1 cellular context compared by ENCODE assay signal in genomic region chr5:54649041-54649504, GRCh38.
TF ChIP-seq lines count a peak whose summit lies in the region.

No MANE protein-coding gene starts in this region.

TF ChIP-seq in GM23338, 12 proteins besides CTCF, POLR2A, EP300 and RAD21 (continued from another document):
- TF ChIP-seq, protein P1, sequence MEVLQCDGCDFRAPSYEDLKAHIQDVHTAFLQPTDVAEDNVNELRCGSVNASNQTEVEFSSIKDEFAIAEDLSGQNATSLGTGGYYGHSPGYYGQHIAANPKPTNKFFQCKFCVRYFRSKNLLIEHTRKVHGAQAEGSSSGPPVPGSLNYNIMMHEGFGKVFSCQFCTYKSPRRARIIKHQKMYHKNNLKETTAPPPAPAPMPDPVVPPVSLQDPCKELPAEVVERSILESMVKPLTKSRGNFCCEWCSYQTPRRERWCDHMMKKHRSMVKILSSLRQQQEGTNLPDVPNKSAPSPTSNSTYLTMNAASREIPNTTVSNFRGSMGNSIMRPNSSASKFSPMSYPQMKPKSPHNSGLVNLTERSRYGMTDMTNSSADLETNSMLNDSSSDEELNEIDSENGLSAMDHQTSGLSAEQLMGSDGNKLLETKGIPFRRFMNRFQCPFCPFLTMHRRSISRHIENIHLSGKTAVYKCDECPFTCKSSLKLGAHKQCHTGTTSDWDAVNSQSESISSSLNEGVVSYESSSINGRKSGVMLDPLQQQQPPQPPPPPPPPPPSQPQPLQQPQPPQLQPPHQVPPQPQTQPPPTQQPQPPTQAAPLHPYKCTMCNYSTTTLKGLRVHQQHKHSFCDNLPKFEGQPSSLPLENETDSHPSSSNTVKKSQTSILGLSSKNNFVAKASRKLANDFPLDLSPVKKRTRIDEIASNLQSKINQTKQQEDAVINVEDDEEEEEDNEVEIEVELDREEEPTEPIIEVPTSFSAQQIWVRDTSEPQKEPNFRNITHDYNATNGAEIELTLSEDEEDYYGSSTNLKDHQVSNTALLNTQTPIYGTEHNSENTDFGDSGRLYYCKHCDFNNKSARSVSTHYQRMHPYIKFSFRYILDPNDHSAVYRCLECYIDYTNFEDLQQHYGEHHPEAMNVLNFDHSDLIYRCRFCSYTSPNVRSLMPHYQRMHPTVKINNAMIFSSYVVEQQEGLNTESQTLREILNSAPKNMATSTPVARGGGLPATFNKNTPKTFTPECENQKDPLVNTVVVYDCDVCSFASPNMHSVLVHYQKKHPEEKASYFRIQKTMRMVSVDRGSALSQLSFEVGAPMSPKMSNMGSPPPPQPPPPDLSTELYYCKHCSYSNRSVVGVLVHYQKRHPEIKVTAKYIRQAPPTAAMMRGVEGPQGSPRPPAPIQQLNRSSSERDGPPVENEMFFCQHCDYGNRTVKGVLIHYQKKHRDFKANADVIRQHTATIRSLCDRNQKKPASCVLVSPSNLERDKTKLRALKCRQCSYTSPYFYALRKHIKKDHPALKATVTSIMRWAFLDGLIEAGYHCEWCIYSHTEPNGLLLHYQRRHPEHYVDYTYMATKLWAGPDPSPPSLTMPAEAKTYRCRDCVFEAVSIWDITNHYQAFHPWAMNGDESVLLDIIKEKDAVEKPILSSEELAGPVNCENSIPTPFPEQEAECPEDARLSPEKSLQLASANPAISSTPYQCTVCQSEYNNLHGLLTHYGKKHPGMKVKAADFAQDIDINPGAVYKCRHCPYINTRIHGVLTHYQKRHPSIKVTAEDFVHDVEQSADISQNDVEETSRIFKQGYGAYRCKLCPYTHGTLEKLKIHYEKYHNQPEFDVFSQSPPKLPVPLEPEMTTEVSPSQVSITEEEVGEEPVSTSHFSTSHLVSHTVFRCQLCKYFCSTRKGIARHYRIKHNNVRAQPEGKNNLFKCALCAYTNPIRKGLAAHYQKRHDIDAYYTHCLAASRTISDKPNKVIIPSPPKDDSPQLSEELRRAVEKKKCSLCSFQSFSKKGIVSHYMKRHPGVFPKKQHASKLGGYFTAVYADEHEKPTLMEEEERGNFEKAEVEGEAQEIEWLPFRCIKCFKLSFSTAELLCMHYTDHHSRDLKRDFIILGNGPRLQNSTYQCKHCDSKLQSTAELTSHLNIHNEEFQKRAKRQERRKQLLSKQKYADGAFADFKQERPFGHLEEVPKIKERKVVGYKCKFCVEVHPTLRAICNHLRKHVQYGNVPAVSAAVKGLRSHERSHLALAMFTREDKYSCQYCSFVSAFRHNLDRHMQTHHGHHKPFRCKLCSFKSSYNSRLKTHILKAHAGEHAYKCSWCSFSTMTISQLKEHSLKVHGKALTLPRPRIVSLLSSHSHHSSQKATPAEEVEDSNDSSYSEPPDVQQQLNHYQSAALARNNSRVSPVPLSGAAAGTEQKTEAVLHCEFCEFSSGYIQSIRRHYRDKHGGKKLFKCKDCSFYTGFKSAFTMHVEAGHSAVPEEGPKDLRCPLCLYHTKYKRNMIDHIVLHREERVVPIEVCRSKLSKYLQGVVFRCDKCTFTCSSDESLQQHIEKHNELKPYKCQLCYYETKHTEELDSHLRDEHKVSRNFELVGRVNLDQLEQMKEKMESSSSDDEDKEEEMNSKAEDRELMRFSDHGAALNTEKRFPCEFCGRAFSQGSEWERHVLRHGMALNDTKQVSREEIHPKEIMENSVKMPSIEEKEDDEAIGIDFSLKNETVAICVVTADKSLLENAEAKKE (CRISPR knock-in tag; IDR thresholded peaks at IDR 0.05): no peak
- TF ChIP-seq EZH2phosphoT487 (IDR thresholded peaks at IDR 0.05; ENCODE audit: unreplicated experiment) (no peak), CREB1 (CRISPR knock-in tag; IDR thresholded peaks at IDR 0.05; ENCODE audit: low read depth) (no peak), ZNF331 (CRISPR knock-in tag; IDR thresholded peaks at IDR 0.05; ENCODE audit: low read depth) (no peak), NANOG (IDR thresholded peaks at IDR 0.05; ENCODE audit: borderline replicate concordance) (no peak), POLR2AphosphoS5 (IDR thresholded peaks at IDR 0.05; ENCODE audit: low read depth) (no peak), REST (IDR thresholded peaks at IDR 0.05; ENCODE audit: unreplicated experiment) (no peak), STAT1 (IDR thresholded peaks at IDR 0.05; ENCODE audit: unreplicated experiment) (no peak)
- TF ChIP-seq, protein P2, sequence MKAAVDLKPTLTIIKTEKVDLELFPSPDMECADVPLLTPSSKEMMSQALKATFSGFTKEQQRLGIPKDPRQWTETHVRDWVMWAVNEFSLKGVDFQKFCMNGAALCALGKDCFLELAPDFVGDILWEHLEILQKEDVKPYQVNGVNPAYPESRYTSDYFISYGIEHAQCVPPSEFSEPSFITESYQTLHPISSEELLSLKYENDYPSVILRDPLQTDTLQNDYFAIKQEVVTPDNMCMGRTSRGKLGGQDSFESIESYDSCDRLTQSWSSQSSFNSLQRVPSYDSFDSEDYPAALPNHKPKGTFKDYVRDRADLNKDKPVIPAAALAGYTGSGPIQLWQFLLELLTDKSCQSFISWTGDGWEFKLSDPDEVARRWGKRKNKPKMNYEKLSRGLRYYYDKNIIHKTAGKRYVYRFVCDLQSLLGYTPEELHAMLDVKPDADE (IDR thresholded peaks at IDR 0.05): no peak
